ENCODE assay signal across 27 cellular contexts in genomic region chr18:7303306-7303705, GRCh38.
"Had no signal": no experiment of that assay in that cellular context is flagged by ENCODE, and none has a peak within 500 bp of the region (broad histone marks: within the 10 kb centered on the region; RNA-seq: fewer than 3 reads in every experiment).

No MANE protein-coding gene starts in this region.

- H3K27me3 ChIP-seq: brain microvascular endothelial cell, colonic mucosa, dorsolateral prefrontal cortex, esophagus squamous epithelium, left lung, neutrophil, pancreas, right atrium auricular region, tibial artery, uterus had no signal

- H3K36me3 ChIP-seq: brain microvascular endothelial cell, colonic mucosa, esophagus squamous epithelium, left lung, neutrophil, pancreas, right atrium auricular region, tibial artery, uterus had no signal

- H3K27ac ChIP-seq: brain microvascular endothelial cell, colonic mucosa, dorsolateral prefrontal cortex, esophagus squamous epithelium, left lung, neutrophil, pancreas, psoas muscle, right atrium auricular region, tibial artery, uterus, VCaP had no signal

- DNase-seq: activated CD4-positive, alpha-beta memory T cell treated with anti-CD3 and anti-CD28 coated beads, Interleukin-2, amount 10 ng/mL, durations not matched to agents 7 days and 5 days; activated CD4-positive, alpha-beta T cell treated with anti-CD3 and anti-CD28 coated beads, Interleukin-2, amount 10 ng/mL, durations not matched to agents 24 days and 14 days; activated effector memory CD4-positive, alpha-beta T cell treated with Interleukin-2 at 50 U/mL for 16 hours; activated naive CD4-positive, alpha-beta T cell treated with anti-CD3 and anti-CD28 coated beads, Interleukin-2, amount 10 ng/mL, durations not matched to agents 7 days and 5 days; activated T-cell treated with anti-CD3 and anti-CD28 coated beads, Interleukin-2, amount 50 U/mL, for 72 hours; anterior cingulate cortex; brain microvascular endothelial cell; caudate nucleus; colonic mucosa; dorsolateral prefrontal cortex; effector memory CD8-positive, alpha-beta T cell; esophagus squamous epithelium; left lung; midbrain; pancreas; psoas muscle; stimulated activated CD4-positive, alpha-beta T cell treated with anti-CD3 and anti-CD28 coated beads, Interleukin-1b, Interleukin-23, amount 100 ng/mL, for 48 hours; stimulated activated naive CD8-positive, alpha-beta T cell treated with anti-CD3 and anti-CD28 coated beads, Interleukin-15, amount 100 ng/mL, for 72 hours; tibial artery; uterus had no signal

- H3K4me3 ChIP-seq: colonic mucosa, dorsolateral prefrontal cortex, esophagus squamous epithelium, left lung, lung, pancreas, psoas muscle, right atrium auricular region, tibial artery, uterus had no signal

- ATAC-seq: activated CD4-positive, CD25-positive, alpha-beta regulatory T cell treated with anti-CD3 and anti-CD28 coated beads, Interleukin-2, amount 50 U/mL, for 24 hours; activated T-cell treated with anti-CD3 and anti-CD28 coated beads, Interleukin-2, amount 50 U/mL, for 72 hours; effector memory CD8-positive, alpha-beta T cell; left lung; natural killer cell treated with Interleukin-12 subunit alpha and Interleukin-12 subunit beta and Interleukin-15 and Interleukin-18, amount 100 ng/mL, for 72 hours; pancreas; psoas muscle; stimulated activated effector memory CD8-positive, alpha-beta T cell treated with anti-CD3 and anti-CD28 coated beads, Interleukin-12 subunit alpha, Interleukin-12 subunit beta, amount 100 ng/mL, for 72 hours; stimulated activated naive CD8-positive, alpha-beta T cell treated with anti-CD3 and anti-CD28 coated beads, Interleukin-15, amount 100 ng/mL, for 72 hours had no signal

- H3K4me1 ChIP-seq: colonic mucosa, esophagus squamous epithelium, left lung, pancreas, psoas muscle, uterus had no signal

- H3K9me3 ChIP-seq: colonic mucosa, neutrophil, pancreas had no signal
